ENCODE assay signal across 8 cellular contexts in genomic region chr20:40687384-40688128, GRCh38. TPM values are rescaled to one million over a fixed set of nuclear protein-coding genes. Genes with fewer than 3 reads are reported as not detected.
DNase-seq lines count a peak whose midpoint lies in the region; ATAC-seq, FAIRE-seq and TF ChIP-seq lines count a peak whose summit lies in the region.

No MANE protein-coding gene starts in this region.

- no peaks in the 10 kb centered on the region for H3K4me1 ChIP-seq in A549
- H3K4me1 ChIP-seq in Loucy (ENCODE audit: insufficient read depth, low read length, poor library complexity, severe bottlenecking): peaks cover 14% of the 10 kb centered on the region
- peaks cover 8 to 9% of the 10 kb centered on the region in 2 donors for H3K4me1 ChIP-seq in esophagus (ENCODE audit: control insufficient read depth in 2 of 2, insufficient read depth in 2 of 2, low read length in 1 of 2)

- TF ChIP-seq POLR2A in A549 (IDR thresholded peaks at IDR 0.05; ENCODE audit: low read length): no peak

- no peak for TF ChIP-seq RAD21 in A549 (conservative IDR thresholded peaks at IDR 0.05 in 1 of 2, IDR thresholded peaks at IDR 0.05 in 1 of 2)

- H3K27ac ChIP-seq in A549: no peak overlapping the region
- H3K27ac ChIP-seq in esophagus (ENCODE audit: low read depth in 2 of 2, low read length in 1 of 2): peak overlapping the region; percentile 99

- TF ChIP-seq EP300 in A549 (IDR thresholded peaks at IDR 0.05): no peak

- no peak overlapping the region for H2AFZ ChIP-seq in Loucy (ENCODE audit: low read length)

- DNase-seq in A549 (ENCODE audit: low read depth in 1 of 2, low spot score in 1 of 2) (no peak), mucosa of gallbladder (ENCODE audit: low spot score) (peak; percentile 55), NCI-H69 (lab: John Stamatoyannopoulos, UW) (no peak)

- no peaks in the 10 kb centered on the region for H3K9me2 ChIP-seq in Loucy (replicated peaks; ENCODE audit: low read depth, low read length)

- CTCF ChIA-PET in A549 (lab: Yijun Ruan, JAX): interaction anchor here (3.5 kb wide), 1 partner anchor 13 kb away, joined by 17 read pairs; no protein-coding TSS in a partner anchor

- no peak for ATAC-seq in A549
- no peak for ATAC-seq in HG03039 (IDR thresholded peaks at IDR 0.05; ENCODE audit: unreplicated experiment)
- ATAC-seq in HG03469 (IDR thresholded peaks at IDR 0.05; ENCODE audit: unreplicated experiment): no peak
- no peak for ATAC-seq in GM21717 (IDR thresholded peaks at IDR 0.05; ENCODE audit: unreplicated experiment)

- POLR2A ChIA-PET in A549 (lab: Yijun Ruan, JAX): no interaction called here

- 0 out of 2 replicates have a peak, but pooled peaks cover 4% of the 10 kb centered on the region for H3F3A ChIP-seq in Loucy (ENCODE audit: low read depth)

- H3K36me3 ChIP-seq in Loucy (ENCODE audit: insufficient read depth, low read length): no peaks in the 10 kb centered on the region
- H3K36me3 ChIP-seq in esophagus (ENCODE audit: control insufficient read depth in 2 of 2, insufficient read depth in 2 of 2, low read length in 1 of 2): peaks cover 0 to 12% of the 10 kb centered on the region in 2 donors

- no peak for FAIRE-seq in A549 (lab: Jason Lieb, UNC)

- H3K9ac ChIP-seq in Loucy (ENCODE audit: low read depth, low read length, poor library complexity, severe bottlenecking): no peak overlapping the region

- H3K79me2 ChIP-seq in Loucy (ENCODE audit: insufficient read depth, low read length): no peaks in the 10 kb centered on the region; the same call in 1 of the 2 replicates

- TF ChIP-seq CTCF in A549 (IDR thresholded peaks at IDR 0.05): no peak
- TF ChIP-seq CTCF in Loucy (conservative IDR thresholded peaks at IDR 0.05; ENCODE audit: low read length): no peak

- H3K4me2 ChIP-seq in A549 (peak overlapping the region; percentile 21; the same call in 1 of the 3 replicates), Loucy (ENCODE audit: low read depth, low read length, poor library complexity, severe bottlenecking) (peak overlapping the region; percentile 91)

- H3K27me3 ChIP-seq in Loucy (ENCODE audit: insufficient read depth, low read length, poor library complexity, severe bottlenecking) (no peaks in the 10 kb centered on the region), esophagus (ENCODE audit: control insufficient read depth in 1 of 2, insufficient read depth in 2 of 2, low read length in 2 of 2) (no peaks in the 10 kb centered on the region)

- H3K9me3 ChIP-seq in A549 (no peaks in the 10 kb centered on the region), Loucy (ENCODE audit: insufficient read depth, low read depth, low read length) (no peaks in the 10 kb centered on the region), esophagus (ENCODE audit: control insufficient read depth in 2 of 2, insufficient read depth in 1 of 2, low read depth in 1 of 2, low read length in 1 of 2) (no peaks in the 10 kb centered on the region)

- WGBS in A549 (ENCODE audit: missing lambda C conversion rate): 28% methylated on average over 29 of the region's 62 CpGs
- 1 to 2% methylated on average over 57 to 62 of the region's 62 CpGs for WGBS in esophagus, 2 donors

- no peak overlapping the region; the same call in 2 of the 3 replicates for H3K4me3 ChIP-seq in A549
- H3K4me3 ChIP-seq in Loucy (ENCODE audit: low read length, poor library complexity, severe bottlenecking): peak overlapping the region; percentile 83
- H3K4me3 ChIP-seq in esophagus (ENCODE audit: low read depth in 1 of 2, low read length in 2 of 2): peak overlapping the region; percentile 67 to 81

- H4K20me1 ChIP-seq in Loucy (ENCODE audit: insufficient read depth, low read length, poor library complexity, severe bottlenecking): no peaks in the 10 kb centered on the region

TF ChIP-seq in A549, 52 proteins besides CTCF, POLR2A, EP300 and RAD21:
- TF ChIP-seq ESRRA (IDR thresholded peaks at IDR 0.05; ENCODE audit: borderline replicate concordance, low read length) (no peak), KDM1A (IDR thresholded peaks at IDR 0.05; ENCODE audit: low read depth) (no peak), HOXA7 (CRISPR knock-in tag; IDR thresholded peaks at IDR 0.05) (no peak), SREBF2 (IDR thresholded peaks at IDR 0.05) (no peak), POLR2AphosphoS2 (conservative IDR thresholded peaks at IDR 0.05; ENCODE audit: low read length) (no peak), MAX (IDR thresholded peaks at IDR 0.05) (no peak), JUNB (IDR thresholded peaks at IDR 0.05) (no peak)

RNA-seq across cellular contexts. Expression of gene MAFB, which starts 1.5 kb away (rescaled TPM):
- polyA plus RNA-seq in A549 (2011; rRNA removed): 0.04 TPM in 1 of 2 replicates, not detected in the other
- 0.01 TPM in 1 of 2 replicates, not detected in the other for polyA plus RNA-seq in A549 (2012; cell fraction: cytosol; rRNA removed)
- polyA plus RNA-seq in A549 (2012; cell fraction: nucleus; rRNA removed): 0.02 and 0.04 TPM in 2 replicates
- not detected in 3 replicates for polyA plus RNA-seq in A549 (2017; fragmentation: RNase III; extraction: RNeasy Plus Mini Kit Qiagen cat#74134 plus additional on column Dnase treatment)
- not detected in 2 replicates for polyA minus RNA-seq in A549 (2011; rRNA and poly(A)+ RNA removed)
- polyA plus RNA-seq in esophagus: 10 to 100 TPM; 13.9 to 18.8 TPM
- 22.5 TPM for total RNA-seq in mucosa of gallbladder

Comparison
In these comparisons a context has a peak if more than half of its experiments do, and no peak if none do; other contexts are left out.
1. H3K27ac ChIP-seq: peak in esophagus (2 of 2); none in A549 (0 of 2).
2. RNA of gene MAFB, which starts 1.5 kb away (polyA plus RNA-seq): 13.9 to 18.8 TPM in esophagus; 0.01 to 0.04 TPM in A549; every median in the first group is over 10 times any median in the second.